In genomic region chr1:226135059-226135651, GRCh38 we compare ENCODE assay signal across 9 cellular contexts. TPM values are rescaled to one million over a fixed set of nuclear protein-coding genes. Genes with fewer than 3 reads are reported as not detected.
DNase-seq lines count a peak whose midpoint lies in the region; ATAC-seq and TF ChIP-seq lines count a peak whose summit lies in the region.
"Had no signal": no experiment of that assay in that cellular context is flagged by ENCODE, and none has a peak within 500 bp of the region (broad histone marks: within the 10 kb centered on the region; RNA-seq: fewer than 3 reads in every experiment).

No MANE protein-coding gene starts in this region.

- in situ Hi-C loops in transverse colon (cut with MboI; ENCODE audit: low pct_ligation_motif_present in 1 of 4, low pct_unique_long_range_greater_than_20kb in 1 of 4, low sequenced_read_pairs in 3 of 4) = no loop called here

- no peaks in the 10 kb centered on the region for H3K36me3 ChIP-seq in transverse colon

- H2AFZ ChIP-seq in H9 (ENCODE audit: low read length) = no peak overlapping the region

- H3K4me1 Mint-ChIP-seq in activated T-helper 17 cell treated with anti-CD3 and anti-CD28 coated beads, Interleukin-2, amount 50 U/mL, for 72 hours = no peaks in the 10 kb centered on the region
- peaks cover 23 to 34% of the 10 kb centered on the region in 2 experiments for H3K4me1 Mint-ChIP-seq in H9

- H3K9ac ChIP-seq in H9 (ENCODE audit: extremely low read depth, insufficient read length, low read length) = no peak overlapping the region

- H2BK5ac ChIP-seq in H9 (ENCODE audit: insufficient read length, low read length) = no peak overlapping the region

- H3K9me3 Mint-ChIP-seq in activated T-helper 17 cell treated with anti-CD3 and anti-CD28 coated beads, Interleukin-2, amount 50 U/mL, for 72 hours = no peaks in the 10 kb centered on the region
- no peaks in the 10 kb centered on the region for H3K9me3 Mint-ChIP-seq in H9

- H3K18ac ChIP-seq in H9 (ENCODE audit: insufficient read length, low read depth, low read length) = no peak overlapping the region

- no peaks in the 10 kb centered on the region for H3K27me3 ChIP-seq in transverse colon
- no peaks in the 10 kb centered on the region for H3K27me3 ChIP-seq in H9 (ENCODE audit: insufficient read depth, low read length)

- H3K4me3 Mint-ChIP-seq in activated T-helper 17 cell treated with anti-CD3 and anti-CD28 coated beads, Interleukin-2, amount 50 U/mL, for 72 hours = no peak overlapping the region
- no peak overlapping the region; a peak in 1 of 5 replicates for H3K4me3 Mint-ChIP-seq in H9

- no peaks in the 10 kb centered on the region for H3K36me3 Mint-ChIP-seq in activated T-helper 17 cell treated with anti-CD3 and anti-CD28 coated beads, Interleukin-2, amount 50 U/mL, for 72 hours (ENCODE audit: low read depth)
- 0 out of 7 replicates have a peak, but pooled peaks cover 0 to 1% (median 0%) of the 10 kb centered on the region in 3 experiments for H3K36me3 Mint-ChIP-seq in H9 (ENCODE audit: insufficient read depth in 1 of 3, low read depth in 3 of 3)

- no peak overlapping the region for H4K8ac ChIP-seq in H9 (replicated peaks; ENCODE audit: insufficient read length, low read depth, low read length)

- H3K9me3 ChIP-seq in transverse colon (no peaks in the 10 kb centered on the region), H9 (ENCODE audit: control insufficient read depth, low read depth, low read length) (no peaks in the 10 kb centered on the region)

- H3K23me2 ChIP-seq in H9 (ENCODE audit: insufficient read length, low read depth, low read length, poor library complexity, severe bottlenecking) = no peaks in the 10 kb centered on the region

- 35% methylated on average over 16 of the region's 21 CpGs; no CpG with 5 or more reads in 1 of the 2 donors for WGBS in transverse colon (ENCODE audit: low coverage in 1 of 2), 2 donors
- no CpG with 5 or more reads among the region's 21 CpGs for WGBS in H9 (ENCODE audit: extremely low coverage, insufficient read length, low lambda C conversion rate)

- H3K27me3 Mint-ChIP-seq in activated T-helper 17 cell treated with anti-CD3 and anti-CD28 coated beads, Interleukin-2, amount 50 U/mL, for 72 hours = no peaks in the 10 kb centered on the region
- H3K27me3 Mint-ChIP-seq in H9 (ENCODE audit: low read depth) = no peaks in the 10 kb centered on the region

- intact Hi-C loops in transverse colon (cut with DNase I; ENCODE audit: low total_unique reads) = no loop called here

- DNase-seq in NCI-H1417 (lab: John Stamatoyannopoulos, UW) (peak; percentile 6 to 59 (median 22)), NCI-H1417 treated with DMSO at 0.1 percent for 48 hours (lab: John Stamatoyannopoulos, UW) (no peak), islet precursor cell (peak; percentile 49), transverse colon (peak; percentile 81), H9 (no peak), GOT3 (lab: John Stamatoyannopoulos, UW) (no peak)
- DNase-seq: NCI-H226 had no signal

- H3K4ac ChIP-seq in H9 (ENCODE audit: low read depth, low read length) = no peak overlapping the region

- peak; percentile 41 for TF ChIP-seq POLR2A in transverse colon (IDR thresholded peaks at IDR 0.05)

- no peak overlapping the region for H2BK120ac ChIP-seq in H9 (ENCODE audit: low read depth, low read length, poor library complexity, severe bottlenecking)

- H3K56ac ChIP-seq in H9 (ENCODE audit: insufficient read length, low read depth, low read length) = no peak overlapping the region

- H3K23ac ChIP-seq in H9 (ENCODE audit: insufficient read length, low read depth, low read length) = no peak overlapping the region

- H2AK5ac ChIP-seq in H9 (ENCODE audit: insufficient read length, low read length) = no peak overlapping the region

- H4K5ac ChIP-seq in H9 (ENCODE audit: insufficient read length, low read depth, low read length) = no peak overlapping the region

- H3K4me3 ChIP-seq in transverse colon = no peak overlapping the region

- TF ChIP-seq EP300 in transverse colon (IDR thresholded peaks at IDR 0.05; ENCODE audit: low read depth) = no peak

- no peaks in the 10 kb centered on the region for H3K79me2 ChIP-seq in H9 (ENCODE audit: insufficient read depth, low read length)

- no peaks in the 10 kb centered on the region for H3K79me1 ChIP-seq in H9 (ENCODE audit: insufficient read depth, low read depth, low read length, poor library complexity, severe bottlenecking)

- no peak overlapping the region for H3K4me2 ChIP-seq in H9 (ENCODE audit: insufficient read depth, insufficient read length, low read length)

- H2BK20ac ChIP-seq in H9 (ENCODE audit: low read depth, low read length, poor library complexity, severe bottlenecking) = no peak overlapping the region

- H3K4me1 ChIP-seq in transverse colon (peaks cover 29 to 43% (median 34%) of the 10 kb centered on the region in 4 donors), H9 (ENCODE audit: insufficient read depth, low read length) (no peaks in the 10 kb centered on the region; the same call in 1 of the 2 replicates)

- ATAC-seq in activated T-helper 17 cell treated with anti-CD3 and anti-CD28 coated beads, Interleukin-2, amount 50 U/mL, for 72 hours (replicated peaks) = no peak
- no peak for ATAC-seq in GM18502 (IDR thresholded peaks at IDR 0.05; ENCODE audit: poor library complexity, unreplicated experiment)

- H3K27ac ChIP-seq in transverse colon = peak overlapping the region; percentile 62 to 80 (median 68)
- no peak overlapping the region for H3K27ac ChIP-seq in H9 (ENCODE audit: insufficient read length, low read depth, low read length)

- no peak overlapping the region for H4K91ac ChIP-seq in H9 (ENCODE audit: insufficient read length, low read depth, low read length)

- no peak overlapping the region for H3T11ph ChIP-seq in H9 (ENCODE audit: low read length)

- H3K14ac ChIP-seq in H9 (ENCODE audit: insufficient read depth, low read length) = no peak overlapping the region

- no peaks in the 10 kb centered on the region for H4K20me1 ChIP-seq in H9 (ENCODE audit: control insufficient read depth, insufficient read depth, insufficient read length)

- peak overlapping the region; percentile 5 for H3K27ac Mint-ChIP-seq in activated T-helper 17 cell treated with anti-CD3 and anti-CD28 coated beads, Interleukin-2, amount 50 U/mL, for 72 hours
- H3K27ac Mint-ChIP-seq in H9 = peak overlapping the region in 1 of 3 experiments; percentile 10; a peak in 1 of 7 replicates

- H2BK15ac ChIP-seq in H9 (ENCODE audit: low read depth, low read length) = no peak overlapping the region

- peak in 1 of 5 experiments; percentile 31 for TF ChIP-seq CTCF in transverse colon (IDR thresholded peaks at IDR 0.05)
- no peak for TF ChIP-seq CTCF in H9 (conservative IDR thresholded peaks at IDR 0.05)

- no peak overlapping the region for H2BK12ac ChIP-seq in H9 (ENCODE audit: insufficient read length, low read depth, low read length)

RNA-seq across cellular contexts. Expression of gene ACBD3, which starts 51.4 kb away (rescaled TPM):
- total RNA-seq in activated T-helper 17 cell treated with anti-CD3 and anti-CD28 coated beads, Interleukin-2, amount 50 U/mL, for 72 hours = 10 to 100 TPM; 20.3 to 23.9 TPM
- total RNA-seq in transverse colon (10 to 100 TPM; 19.3 to 44.6 (median 30.7) TPM), H9 (2021) (30.6 and 30.8 TPM in 2 replicates)

Comparison
In these comparisons a context has a peak if more than half of its experiments do, and no peak if none do; other contexts are left out.
1. DNase-seq: peak in NCI-H1417 (3 of 3), islet precursor cell (single experiment) and transverse colon (single experiment); none in NCI-H1417 treated with DMSO at 0.1 percent for 48 hours (single experiment), H9 (single experiment) and GOT3 (single experiment).